13 cellular contexts compared by ENCODE assay signal in the genomic region with DNA sequence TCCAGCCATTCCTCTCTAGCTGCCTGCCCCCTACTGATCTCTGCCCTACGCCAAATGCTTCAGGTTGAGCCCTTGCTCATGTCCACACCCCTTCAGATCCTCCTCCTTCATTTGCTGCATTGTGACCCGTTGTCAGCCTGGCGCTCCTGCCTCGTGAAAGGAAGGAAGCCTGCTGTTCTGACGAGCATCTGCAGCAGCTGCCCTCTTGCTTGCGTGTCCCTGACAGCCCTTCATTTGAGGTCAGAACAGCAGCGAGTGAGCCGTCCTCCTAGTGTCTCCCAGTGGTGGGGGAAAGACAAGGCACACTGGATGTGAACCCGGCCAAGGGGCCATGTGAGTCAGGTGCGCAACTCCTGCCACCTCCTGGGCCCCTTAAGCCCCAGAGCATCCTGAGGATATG. TPM values are rescaled to one million over a fixed set of nuclear protein-coding genes. Genes with fewer than 3 reads are reported as not detected.
A peak's percentile ranks its signal among the peaks of the same experiment; 100 is the strongest.
DNase-seq lines count a peak whose midpoint lies in the region; ATAC-seq and TF ChIP-seq lines count a peak whose summit lies in the region.
"Had no signal": no experiment of that assay in that cellular context is flagged by ENCODE, and none has a peak within 500 bp of the region (broad histone marks: within the 10 kb centered on the region; RNA-seq: fewer than 3 reads in every experiment).

No MANE protein-coding gene starts in this region.

- peaks cover 60% of the 10 kb centered on the region for H3K27me3 Mint-ChIP-seq in progenitor cell of endocrine pancreas

- peak; percentile 46 for ATAC-seq in foreskin keratinocyte
- no peak for ATAC-seq in HG03045 (IDR thresholded peaks at IDR 0.05; ENCODE audit: unreplicated experiment)

- H3K27me3 ChIP-seq in foreskin keratinocyte = peaks cover 54% of the 10 kb centered on the region

- H3K4me3 Mint-ChIP-seq in progenitor cell of endocrine pancreas (ENCODE audit: low read depth) = no peak overlapping the region

- peaks cover 9% of the 10 kb centered on the region for H3K4me1 Mint-ChIP-seq in progenitor cell of endocrine pancreas (ENCODE audit: low read depth)

- no peak overlapping the region for H3K27ac Mint-ChIP-seq in progenitor cell of endocrine pancreas

- DNase-seq in ELR (ENCODE audit: low read depth) (peak; percentile 48), NCI-H69 (lab: John Stamatoyannopoulos, UW) (peak; percentile 52), foreskin keratinocyte (no peak), HuH-7 (ENCODE audit: low spot score) (no peak), amygdala (lab: John Stamatoyannopoulos, UW) (no peak), progenitor cell of endocrine pancreas (ENCODE audit: low spot score, unreplicated experiment) (no peak)
- DNase-seq: activated CD4-positive, alpha-beta T cell treated with anti-CD3 and anti-CD28 coated beads, Interleukin-2, amount 50 U/mL, for 48 hours; adrenal gland; substantia nigra had no signal

- no peak overlapping the region for H3K27ac ChIP-seq in 22Rv1
- no peak overlapping the region for H3K27ac ChIP-seq in foreskin keratinocyte
- H3K27ac ChIP-seq: adrenal gland, epithelial cell of prostate had no signal

- peak; percentile 18 for TF ChIP-seq CTCF in 22Rv1 (IDR thresholded peaks at IDR 0.05)
- TF ChIP-seq CTCF in foreskin keratinocyte (conservative IDR thresholded peaks at IDR 0.05) = no peak
- TF ChIP-seq CTCF in progenitor cell of endocrine pancreas (IDR thresholded peaks at IDR 0.05; ENCODE audit: unreplicated experiment) = no peak

- no peaks in the 10 kb centered on the region for H3K4me1 ChIP-seq in foreskin keratinocyte

- H3K9me3 Mint-ChIP-seq in progenitor cell of endocrine pancreas (ENCODE audit: low read depth) = no peaks in the 10 kb centered on the region

- no peaks in the 10 kb centered on the region for H3K36me3 Mint-ChIP-seq in progenitor cell of endocrine pancreas (ENCODE audit: insufficient read depth)

RNA-seq across cellular contexts. Expression of a gene that starts 3.0 kb away (rescaled TPM):
- total RNA-seq in foreskin keratinocyte (0.04 TPM in 1 of 2 replicates, not detected in the other), progenitor cell of endocrine pancreas (2.0 and 2.4 TPM in 2 replicates)
- 0.20 and 0.38 TPM in 2 replicates for polyA plus RNA-seq in foreskin keratinocyte
- total RNA-seq: MCF 10A had no signal

RNA-seq across cellular contexts. Expression of a gene that starts 14.5 kb away (rescaled TPM):
- total RNA-seq in foreskin keratinocyte (28.0 and 30.4 TPM in 2 replicates), progenitor cell of endocrine pancreas (159 and 164 TPM in 2 replicates)
- 19.3 and 22.0 TPM in 2 replicates for polyA plus RNA-seq in foreskin keratinocyte

RNA-seq across cellular contexts. Expression of a gene that starts 20.2 kb away (rescaled TPM):
- total RNA-seq in foreskin keratinocyte (52.0 and 52.7 TPM in 2 replicates), progenitor cell of endocrine pancreas (42.6 and 45.5 TPM in 2 replicates)
- 53.6 and 60.4 TPM in 2 replicates for polyA plus RNA-seq in foreskin keratinocyte

RNA-seq across cellular contexts. Expression of a gene that starts 40.7 kb away (rescaled TPM):
- total RNA-seq in foreskin keratinocyte = 9.9 and 16.2 TPM in 2 replicates
- 13.7 and 20.2 TPM in 2 replicates for polyA plus RNA-seq in foreskin keratinocyte
- total RNA-seq in progenitor cell of endocrine pancreas = 105 and 110 TPM in 2 replicates

RNA-seq across cellular contexts. Expression of a gene that starts 49.3 kb away (rescaled TPM):
- total RNA-seq in foreskin keratinocyte (180 and 181 TPM in 2 replicates), progenitor cell of endocrine pancreas (281 and 305 TPM in 2 replicates)
- 285 and 297 TPM in 2 replicates for polyA plus RNA-seq in foreskin keratinocyte

Comparison
In these comparisons a context has a peak if more than half of its experiments do, and no peak if none do; other contexts are left out.
1. DNase-seq: peak in ELR (single experiment) and NCI-H69 (single experiment); none in foreskin keratinocyte (0 of 2), HuH-7 (single experiment), amygdala (0 of 56) and progenitor cell of endocrine pancreas (single experiment).